Comparison of ENCODE assay signal across 10 cellular contexts in the genomic region with DNA sequence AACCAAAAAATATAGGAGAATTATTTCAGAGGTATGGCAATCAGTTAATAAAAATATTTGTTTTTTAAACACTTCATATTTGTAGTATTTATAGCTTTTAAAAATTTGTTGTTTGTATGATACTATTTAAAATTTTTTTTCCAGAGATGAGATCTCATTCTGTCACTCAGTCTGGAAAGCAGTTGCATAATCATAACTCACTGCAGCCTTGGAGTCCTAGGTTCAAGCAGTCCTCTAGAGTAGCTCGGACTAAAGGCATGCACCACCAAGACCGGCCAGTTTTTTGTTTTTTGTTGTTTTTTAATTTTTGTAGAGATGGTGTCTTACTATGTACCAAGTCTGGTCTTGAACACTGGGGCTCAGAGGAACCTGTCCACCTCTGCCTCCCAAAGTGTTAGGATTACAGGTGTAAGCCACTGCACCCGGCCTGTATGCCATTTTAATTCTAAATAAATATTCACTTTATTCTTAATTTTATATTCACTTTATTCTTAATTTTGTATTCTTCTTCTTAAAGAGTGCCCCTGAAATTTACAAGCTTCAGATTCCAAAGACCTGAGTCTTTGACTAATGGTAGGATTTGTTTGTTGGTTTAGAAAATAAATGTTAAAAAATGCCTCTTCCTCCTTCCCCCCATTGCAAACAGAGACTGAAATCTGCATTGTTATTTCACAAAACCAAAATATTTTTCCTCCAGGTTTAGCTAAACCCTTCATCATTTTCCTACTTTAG. TPM values are rescaled to one million over a fixed set of nuclear protein-coding genes. Genes with fewer than 3 reads are reported as not detected.
DNase-seq lines count a peak whose midpoint lies in the region; ATAC-seq and TF ChIP-seq lines count a peak whose summit lies in the region.
"Had no signal": no experiment of that assay in that cellular context is flagged by ENCODE, and none has a peak within 500 bp of the region (broad histone marks: within the 10 kb centered on the region; RNA-seq: fewer than 3 reads in every experiment).

No MANE protein-coding gene starts in this region.

- BruUV-seq in Calu3 (replicated peaks; lab: Mats Ljungman, UMichigan): no TSS peak

- H3K36me3 ChIP-seq in Peyer's patch: no peaks in the 10 kb centered on the region

- H3K4me3 ChIP-seq in Peyer's patch: no peak overlapping the region

- no peak for DNase-seq in Calu3
- no peak for DNase-seq in Peyer's patch
- no peak for DNase-seq in epithelial cell of prostate (ENCODE audit: low read depth, low spot score)
- no peak for DNase-seq in progenitor cell of endocrine pancreas (ENCODE audit: low spot score, unreplicated experiment)
- DNase-seq in cerebellar nuclear complex (lab: John Stamatoyannopoulos, UW): no peak
- DNase-seq in DMS 273 (lab: John Stamatoyannopoulos, UW; ENCODE audit: unreplicated experiment): no peak
- DNase-seq: NCI-H1417; NK-92 treated with Interleukin-12 subunit alpha and Interleukin-12 subunit beta, amount 100 ng/mL, for 24 hours; T-helper 9 cell had no signal

- no peak for ATAC-seq in HG03520 (IDR thresholded peaks at IDR 0.05; ENCODE audit: unreplicated experiment)

- H3K27me3 Mint-ChIP-seq in Calu3 (ENCODE audit: unreplicated experiment): no peaks in the 10 kb centered on the region
- H3K27me3 Mint-ChIP-seq in progenitor cell of endocrine pancreas: no peaks in the 10 kb centered on the region

- peaks cover 87% of the 10 kb centered on the region for H3K4me1 Mint-ChIP-seq in Calu3 (ENCODE audit: low read depth, unreplicated experiment)
- peaks cover 22% of the 10 kb centered on the region for H3K4me1 Mint-ChIP-seq in progenitor cell of endocrine pancreas (ENCODE audit: low read depth)

- intact Hi-C loops in Calu3 (cut with micrococcal nuclease; ENCODE audit: unreplicated experiment): loop anchor here (10.0 kb wide), 1 partner anchor 501 kb away; no protein-coding TSS in a partner anchor

- peaks cover 0 to 57% (median 31%) of the 10 kb centered on the region in 4 donors for H3K4me1 ChIP-seq in Peyer's patch

- H3K4me3 Mint-ChIP-seq in Calu3 (ENCODE audit: low read depth, unreplicated experiment) (peak overlapping the region; percentile 60), progenitor cell of endocrine pancreas (ENCODE audit: low read depth) (no peak overlapping the region)

- CTCF ChIA-PET in Calu3 (lab: Charles Lee): no interaction called here

- peak overlapping the region; percentile 1 to 69 (median 8) for H3K27ac ChIP-seq in Peyer's patch
- H3K27ac ChIP-seq in epithelial cell of prostate: peak overlapping the region; percentile 96

- TF ChIP-seq CTCF in Calu3 (IDR thresholded peaks at IDR 0.05; ENCODE audit: unreplicated experiment) (no peak), Peyer's patch (IDR thresholded peaks at IDR 0.05) (no peak), progenitor cell of endocrine pancreas (IDR thresholded peaks at IDR 0.05; ENCODE audit: unreplicated experiment) (no peak)

- no peak for TF ChIP-seq POLR2A in Peyer's patch (IDR thresholded peaks at IDR 0.05)

- H3K36me3 Mint-ChIP-seq in Calu3 (ENCODE audit: insufficient read depth, unreplicated experiment) (peaks cover 38% of the 10 kb centered on the region), progenitor cell of endocrine pancreas (ENCODE audit: insufficient read depth) (peaks cover 15% of the 10 kb centered on the region)

- H3K27ac Mint-ChIP-seq in Calu3 (ENCODE audit: unreplicated experiment) (peak overlapping the region; percentile 77), progenitor cell of endocrine pancreas (peak overlapping the region; percentile 59)

- H3K9me3 Mint-ChIP-seq in Calu3 (ENCODE audit: low read depth, unreplicated experiment) (no peaks in the 10 kb centered on the region), progenitor cell of endocrine pancreas (ENCODE audit: low read depth) (peaks cover 6% of the 10 kb centered on the region)

- no peaks in the 10 kb centered on the region for H3K9me3 ChIP-seq in Peyer's patch

- no peaks in the 10 kb centered on the region for H3K27me3 ChIP-seq in Peyer's patch

RNA-seq across cellular contexts. Expression of gene TGFBR2, which starts 9.4 kb away (rescaled TPM):
- 103 and 105 TPM in 2 replicates for total RNA-seq in Calu3 (2022)
- 100 to 1,000 TPM in 2 of 4 donors, 10 to 100 TPM in 2; 51.8 to 127 (median 105) TPM for total RNA-seq in Peyer's patch
- 21.1 and 21.2 TPM in 2 replicates for total RNA-seq in progenitor cell of endocrine pancreas
